ENCODE assay signal across 1 cellular context in genomic region chr14:99721792-99722516, GRCh38.
A peak's percentile ranks its signal among the peaks of the same experiment; 100 is the strongest.
TF ChIP-seq lines count a peak whose summit lies in the region.

No MANE protein-coding gene starts in this region.

TF ChIP-seq in K562, 482 proteins besides CTCF, POLR2A, EP300 and RAD21 (continued from another document):
- TF ChIP-seq, protein P1, sequence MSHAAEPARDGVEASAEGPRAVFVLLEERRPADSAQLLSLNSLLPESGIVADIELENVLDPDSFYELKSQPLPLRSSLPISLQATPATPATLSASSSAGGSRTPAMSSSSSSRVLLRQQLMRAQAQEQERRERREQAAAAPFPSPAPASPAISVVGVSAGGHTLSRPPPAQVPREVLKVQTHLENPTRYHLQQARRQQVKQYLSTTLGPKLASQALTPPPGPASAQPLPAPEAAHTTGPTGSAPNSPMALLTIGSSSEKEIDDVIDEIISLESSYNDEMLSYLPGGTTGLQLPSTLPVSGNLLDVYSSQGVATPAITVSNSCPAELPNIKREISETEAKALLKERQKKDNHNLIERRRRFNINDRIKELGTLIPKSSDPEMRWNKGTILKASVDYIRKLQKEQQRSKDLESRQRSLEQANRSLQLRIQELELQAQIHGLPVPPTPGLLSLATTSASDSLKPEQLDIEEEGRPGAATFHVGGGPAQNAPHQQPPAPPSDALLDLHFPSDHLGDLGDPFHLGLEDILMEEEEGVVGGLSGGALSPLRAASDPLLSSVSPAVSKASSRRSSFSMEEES (CRISPR knock-in tag; IDR thresholded peaks at IDR 0.05): peak; percentile 62; the same call in 1 of the 2 replicates
- TF ChIP-seq HNRNPLL (IDR thresholded peaks at IDR 0.05; ENCODE audit: low read depth, low read length, poor library complexity, severe bottlenecking) (no peak), RBM25 (IDR thresholded peaks at IDR 0.05; ENCODE audit: low read depth, low read length, severe bottlenecking) (peak; percentile 78)
TF ChIP-seq in K562: peak in this region for 3.
